ENCODE assay signal across 1 cellular context in genomic region chr15:50059203-50059772, GRCh38.
TF ChIP-seq lines count a peak whose summit lies in the region.

No MANE protein-coding gene starts in this region.

TF ChIP-seq in GM12878, 131 proteins besides CTCF, POLR2A, EP300 and RAD21 (continued from another document):
- TF ChIP-seq EED (IDR thresholded peaks at IDR 0.05; ENCODE audit: low read depth), result no peak
- TF ChIP-seq FOXK2 (IDR thresholded peaks at IDR 0.05), result no peak
